In genomic region chr2:240136671-240137292, GRCh38 we compare ENCODE assay signal across 7 cellular contexts. TPM values are rescaled to one million over a fixed set of nuclear protein-coding genes. Genes with fewer than 3 reads are reported as not detected.
DNase-seq lines count a peak whose midpoint lies in the region; ATAC-seq, FAIRE-seq and TF ChIP-seq lines count a peak whose summit lies in the region.

No MANE protein-coding gene starts in this region.

- no peak for FAIRE-seq in GM12891 (lab: Jason Lieb, UNC)

- peaks cover 12% of the 10 kb centered on the region for H3K27me3 ChIP-seq in iPS-18a (ENCODE audit: control insufficient read depth, insufficient read depth, low read length)

- ATAC-seq in GM19397 (IDR thresholded peaks at IDR 0.05; ENCODE audit: unreplicated experiment) (peak; percentile 12), HG03342 (IDR thresholded peaks at IDR 0.05; ENCODE audit: unreplicated experiment) (peak; percentile 19)

- peak overlapping the region; percentile 93 for H3K4me3 Mint-ChIP-seq in activated naive CD8-positive, alpha-beta T cell treated with anti-CD3 and anti-CD28 coated beads for 36 hours

- H3K36me3 ChIP-seq in iPS-18a (ENCODE audit: control insufficient read depth, low read depth, low read length), result peaks cover 21% of the 10 kb centered on the region

- peaks cover 3% of the 10 kb centered on the region for H3K4me1 ChIP-seq in iPS-18a (ENCODE audit: control insufficient read depth, low read depth, low read length)

- peak overlapping the region; percentile 91 for H3K4me3 ChIP-seq in iPS-18a (ENCODE audit: low read length)

- peaks cover 8% of the 10 kb centered on the region for H3K36me3 Mint-ChIP-seq in activated naive CD8-positive, alpha-beta T cell treated with anti-CD3 and anti-CD28 coated beads for 36 hours

- H3K27ac Mint-ChIP-seq in activated naive CD8-positive, alpha-beta T cell treated with anti-CD3 and anti-CD28 coated beads for 36 hours, result peak overlapping the region; percentile 83

- no peaks in the 10 kb centered on the region for H3K27me3 Mint-ChIP-seq in activated naive CD8-positive, alpha-beta T cell treated with anti-CD3 and anti-CD28 coated beads for 36 hours

- peak overlapping the region; percentile 83 for H3K9ac ChIP-seq in iPS-18a (ENCODE audit: low read length)

- H3K9me3 Mint-ChIP-seq in activated naive CD8-positive, alpha-beta T cell treated with anti-CD3 and anti-CD28 coated beads for 36 hours, result no peaks in the 10 kb centered on the region

- TF ChIP-seq POLR2A in GM12891 (IDR thresholded peaks at IDR 0.05; ENCODE audit: low read depth, low read length), result no peak

- H3K4me1 Mint-ChIP-seq in activated naive CD8-positive, alpha-beta T cell treated with anti-CD3 and anti-CD28 coated beads for 36 hours, result peaks cover 27% of the 10 kb centered on the region

- no peaks in the 10 kb centered on the region for H3K9me3 ChIP-seq in iPS-18a (ENCODE audit: control insufficient read depth, low read depth, low read length)

- no peak overlapping the region for H3K27ac ChIP-seq in iPS-18a (ENCODE audit: low read length)

- peak; percentile 33 for DNase-seq in activated naive CD8-positive, alpha-beta T cell treated with anti-CD3 and anti-CD28 coated beads for 36 hours
- DNase-seq in stimulated activated CD8-positive, alpha-beta memory T cell treated with anti-CD3 and anti-CD28 coated beads, Interleukin-12 subunit alpha, Interleukin-12 subunit beta, amount 100 ng/mL, for 4 hours (ENCODE audit: low read depth), result peak; percentile 11
- DNase-seq in T1000 (lab: John Stamatoyannopoulos, UW) (no peak), GM12891 (ENCODE audit: insufficient read length, low spot score) (no peak)

TF ChIP-seq in GM12891, 5 proteins besides CTCF, POLR2A, EP300 and RAD21:
- TF ChIP-seq POLR2AphosphoS5 (IDR thresholded peaks at IDR 0.05; ENCODE audit: low read depth, low read length) (no peak), SPI1 (IDR thresholded peaks at IDR 0.05; ENCODE audit: low read depth, low read length) (no peak), TAF1 (IDR thresholded peaks at IDR 0.05; ENCODE audit: low read depth, low read length) (no peak), POU2F2 (IDR thresholded peaks at IDR 0.05; ENCODE audit: low read depth, low read length) (no peak), PAX5 (IDR thresholded peaks at IDR 0.05; ENCODE audit: insufficient read depth, low read length, severe bottlenecking) (no peak)

RNA-seq across cellular contexts. Expression of gene COPS9, which starts 0.7 kb away (rescaled TPM):
- total RNA-seq in activated naive CD8-positive, alpha-beta T cell treated with anti-CD3 and anti-CD28 coated beads for 36 hours, result 100 to 1,000 TPM; 155 to 158 TPM
- polyA plus RNA-seq in GM12891 (2012; ENCODE audit: low read depth, missing spikeins), result 298 TPM

RNA-seq across cellular contexts. Expression of gene OTOS, which starts 3.7 kb away (rescaled TPM):
- total RNA-seq in activated naive CD8-positive, alpha-beta T cell treated with anti-CD3 and anti-CD28 coated beads for 36 hours, result not detected
- polyA plus RNA-seq in GM12891 (2012; ENCODE audit: low read depth, missing spikeins), result not detected

Comparison
In these comparisons a context has a peak if more than half of its experiments do, and no peak if none do; other contexts are left out.
1. DNase-seq: peak in activated naive CD8-positive, alpha-beta T cell treated with anti-CD3 and anti-CD28 coated beads for 36 hours (single experiment) and stimulated activated CD8-positive, alpha-beta memory T cell treated with anti-CD3 and anti-CD28 coated beads, Interleukin-12 subunit alpha, Interleukin-12 subunit beta, amount 100 ng/mL, for 4 hours (single experiment); none in T1000 (single experiment) and GM12891 (single experiment).